In genomic region chr2:73827660-73828388, GRCh38 we compare ENCODE assay signal across 9 cellular contexts. TPM values are rescaled to one million over a fixed set of nuclear protein-coding genes. Genes with fewer than 3 reads are reported as not detected.
A peak's percentile ranks its signal among the peaks of the same experiment; 100 is the strongest.
DNase-seq lines count a peak whose midpoint lies in the region; ATAC-seq and TF ChIP-seq lines count a peak whose summit lies in the region.
"Had no signal": no experiment of that assay in that cellular context is flagged by ENCODE, and none has a peak within 500 bp of the region (broad histone marks: within the 10 kb centered on the region; RNA-seq: fewer than 3 reads in every experiment).

No MANE protein-coding gene starts in this region.

- no peak for TF ChIP-seq POLR2A in body of pancreas (IDR thresholded peaks at IDR 0.05)

- TF ChIP-seq CTCF in lower lobe of right lung (IDR thresholded peaks at IDR 0.05) (no peak), thoracic aorta (IDR thresholded peaks at IDR 0.05) (no peak), body of pancreas (IDR thresholded peaks at IDR 0.05) (no peak)

- H3K4me1 Mint-ChIP-seq in activated T-cell treated with anti-CD3 and anti-CD28 coated beads, Interleukin-2, amount 50 U/mL, for 4 hours (ENCODE audit: low read depth) = peaks cover 50% of the 10 kb centered on the region
- peaks cover 48% of the 10 kb centered on the region for H3K4me1 Mint-ChIP-seq in activated CD4-positive, alpha-beta memory T cell treated with anti-CD3 and anti-CD28 coated beads for 36 hours (ENCODE audit: low read depth)

- H3K4me3 ChIP-seq in lower lobe of right lung = peak overlapping the region; percentile 69
- peak overlapping the region; percentile 81 for H3K4me3 ChIP-seq in thoracic aorta
- H3K4me3 ChIP-seq in body of pancreas = no peak overlapping the region

- peaks cover 21% of the 10 kb centered on the region for H3K4me1 ChIP-seq in lower lobe of right lung
- peaks cover 12 to 42% of the 10 kb centered on the region in 2 donors for H3K4me1 ChIP-seq in thoracic aorta (ENCODE audit: control insufficient read depth in 1 of 2, low read depth in 2 of 2)
- peaks cover 27% of the 10 kb centered on the region for H3K4me1 ChIP-seq in body of pancreas

- H3K27me3 Mint-ChIP-seq in activated T-cell treated with anti-CD3 and anti-CD28 coated beads, Interleukin-2, amount 50 U/mL, for 4 hours (ENCODE audit: low read depth) = no peaks in the 10 kb centered on the region
- no peaks in the 10 kb centered on the region for H3K27me3 Mint-ChIP-seq in activated CD4-positive, alpha-beta memory T cell treated with anti-CD3 and anti-CD28 coated beads for 36 hours

- 70 to 76% methylated on average over 9 of the region's 9 CpGs for WGBS in body of pancreas, 2 donors

- H3K36me3 ChIP-seq in lower lobe of right lung (peaks cover 14% of the 10 kb centered on the region), thoracic aorta (peaks cover 4% of the 10 kb centered on the region), body of pancreas (replicated peaks in 1 of 2; ENCODE audit: insufficient read depth in 1 of 2, low read depth in 2 of 2) (no peaks in the 10 kb centered on the region)

- peak overlapping the region; percentile 94 for H3K4me3 Mint-ChIP-seq in activated T-cell treated with anti-CD3 and anti-CD28 coated beads, Interleukin-2, amount 50 U/mL, for 4 hours
- peak overlapping the region; percentile 96 for H3K4me3 Mint-ChIP-seq in activated CD4-positive, alpha-beta memory T cell treated with anti-CD3 and anti-CD28 coated beads for 36 hours

- peak overlapping the region; percentile 91 for H3K27ac Mint-ChIP-seq in activated CD4-positive, alpha-beta memory T cell treated with anti-CD3 and anti-CD28 coated beads for 36 hours

- POLR2A ChIA-PET in activated CD4-positive, alpha-beta memory T cell treated with anti-CD3 and anti-CD28 coated beads for 36 hours (lab: Charles Lee) = interaction anchor here (0.7 to 1.3 kb wide), 8 partner anchors 99 to 371 kb away, joined by 3 to 6 read pairs (median 3); partner anchors contain the start of genes BOLA3, DGUOK, MTHFD2 and TET3

- peaks cover 8% of the 10 kb centered on the region for H3K36me3 Mint-ChIP-seq in activated T-cell treated with anti-CD3 and anti-CD28 coated beads, Interleukin-2, amount 50 U/mL, for 4 hours (ENCODE audit: insufficient read depth)
- peaks cover 20% of the 10 kb centered on the region for H3K36me3 Mint-ChIP-seq in activated CD4-positive, alpha-beta memory T cell treated with anti-CD3 and anti-CD28 coated beads for 36 hours

- CTCF ChIA-PET in activated CD4-positive, alpha-beta memory T cell treated with anti-CD3 and anti-CD28 coated beads for 36 hours (lab: Charles Lee) = interaction anchor here (0.5 to 5.6 kb wide), 21 partner anchors 11 to 507 kb away, joined by 3 to 63 read pairs (median 5); partner anchors contain the start of genes BOLA3, DUSP11 and MOB1A

- no peak for DNase-seq in activated T-cell treated with anti-CD3 and anti-CD28 coated beads, Interleukin-2, amount 50 U/mL, for 4 hours
- DNase-seq in activated T-cell treated with anti-CD3 and anti-CD28 coated beads, Interleukin-2, amount 50 U/mL, for 48 hours = no peak
- no peak for DNase-seq in activated CD4-positive, alpha-beta memory T cell treated with anti-CD3 and anti-CD28 coated beads for 36 hours
- DNase-seq in lower lobe of right lung = no peak
- no peak for DNase-seq in thoracic aorta (ENCODE audit: low spot score)
- no peak for DNase-seq in stimulated activated CD4-positive, alpha-beta T cell treated with anti-CD3 and anti-CD28 coated beads, Interleukin-2, amount 100 ng/mL, for 48 hours
- DNase-seq in NOMO-1 treated with DMSO at 0.1 percent for 48 hours (lab: John Stamatoyannopoulos, UW; ENCODE audit: unreplicated experiment) = no peak
- no peak for DNase-seq in body of pancreas

- ATAC-seq in activated T-cell treated with anti-CD3 and anti-CD28 coated beads, Interleukin-2, amount 50 U/mL, for 4 hours = no peak
- ATAC-seq in lower lobe of right lung (no peak), thoracic aorta (ENCODE audit: insufficient number of reproducible peaks, low FRiP score, low read depth) (no peak), body of pancreas (no peak)

- no peaks in the 10 kb centered on the region for H3K9me3 ChIP-seq in lower lobe of right lung
- H3K9me3 ChIP-seq in thoracic aorta = no peaks in the 10 kb centered on the region
- no peaks in the 10 kb centered on the region for H3K9me3 ChIP-seq in body of pancreas

- no peaks in the 10 kb centered on the region for H3K27me3 ChIP-seq in lower lobe of right lung (ENCODE audit: low read depth)
- H3K27me3 ChIP-seq in thoracic aorta (replicated peaks; ENCODE audit: insufficient read depth) = no peaks in the 10 kb centered on the region
- H3K27me3 ChIP-seq in body of pancreas = no peaks in the 10 kb centered on the region

- intact Hi-C loops in activated CD4-positive, alpha-beta memory T cell treated with anti-CD3 and anti-CD28 coated beads for 36 hours (cut with micrococcal nuclease) = loop anchor here (1.0 to 10.0 kb wide), 5 partner anchors 69 to 630 kb away; partner anchors contain the start of genes MTHFD2 and WBP1
- intact Hi-C loops in lower lobe of right lung (cut with DNase I) (no loop called here), body of pancreas (cut with DNase I) (loop anchor here (10.0 kb wide), 3 partner anchors 157 to 507 kb away; partner anchors contain the start of genes BOLA3 and TET3)

- peak overlapping the region; percentile 92 for H3K27ac ChIP-seq in lower lobe of right lung
- peak overlapping the region in 1 of 2 donors; percentile 90 for H3K27ac ChIP-seq in thoracic aorta
- no peak overlapping the region for H3K27ac ChIP-seq in body of pancreas

- H3K9me3 Mint-ChIP-seq in activated T-cell treated with anti-CD3 and anti-CD28 coated beads, Interleukin-2, amount 50 U/mL, for 4 hours = peaks cover 4% of the 10 kb centered on the region
- no peaks in the 10 kb centered on the region for H3K9me3 Mint-ChIP-seq in activated CD4-positive, alpha-beta memory T cell treated with anti-CD3 and anti-CD28 coated beads for 36 hours

RNA-seq across cellular contexts. Expression of gene STAMBP, which starts 0.9 kb away (rescaled TPM):
- total RNA-seq in activated T-cell treated with anti-CD3 and anti-CD28 coated beads, Interleukin-2, amount 50 U/mL, for 4 hours = 10 to 100 TPM; 29.5 to 37.2 (median 30.3) TPM
- 10 to 100 TPM; 79.9 to 85.3 TPM for total RNA-seq in activated CD4-positive, alpha-beta memory T cell treated with anti-CD3 and anti-CD28 coated beads for 36 hours
- 31.3 TPM for total RNA-seq in lower lobe of right lung
- 10 to 100 TPM; 23.8 to 34.4 TPM for total RNA-seq in thoracic aorta
- 10 to 100 TPM in 1 of 2 donors, 1 to 10 TPM in 1; 9.2 to 10.4 TPM for total RNA-seq in body of pancreas

RNA-seq across cellular contexts. Expression of gene C2orf78, which starts 43.8 kb away (rescaled TPM):
- not detected for total RNA-seq in activated T-cell treated with anti-CD3 and anti-CD28 coated beads, Interleukin-2, amount 50 U/mL, for 4 hours
- not detected for total RNA-seq in activated CD4-positive, alpha-beta memory T cell treated with anti-CD3 and anti-CD28 coated beads for 36 hours
- total RNA-seq in lower lobe of right lung (not detected), thoracic aorta (not detected), body of pancreas (not detected)
- total RNA-seq: M059J had no signal

RNA-seq across cellular contexts. Expression of gene DUSP11, which starts 47.9 kb away (rescaled TPM):
- total RNA-seq in activated T-cell treated with anti-CD3 and anti-CD28 coated beads, Interleukin-2, amount 50 U/mL, for 4 hours = 10 to 100 TPM; 33.2 to 35.4 (median 34.2) TPM
- 10 to 100 TPM; 28.0 to 28.5 TPM for total RNA-seq in activated CD4-positive, alpha-beta memory T cell treated with anti-CD3 and anti-CD28 coated beads for 36 hours
- total RNA-seq in lower lobe of right lung (17.6 TPM), thoracic aorta (10 to 100 TPM; 24.1 to 34.8 TPM), body of pancreas (10 to 100 TPM; 10.9 to 13.7 TPM)

Comparison
In these comparisons a context has a peak if more than half of its experiments do, and no peak if none do; other contexts are left out.
1. H3K4me3 ChIP-seq: peak in lower lobe of right lung (single experiment) and thoracic aorta (single experiment); none in body of pancreas (0 of 2).